In genomic region chr5:107026098-107026497, GRCh38 we compare ENCODE assay signal across 20 cellular contexts.
A peak's percentile ranks its signal among the peaks of the same experiment; 100 is the strongest.
DNase-seq lines count a peak whose midpoint lies in the region; ATAC-seq, FAIRE-seq and TF ChIP-seq lines count a peak whose summit lies in the region.
"Had no signal": no experiment of that assay in that cellular context is flagged by ENCODE, and none has a peak within 500 bp of the region (broad histone marks: within the 10 kb centered on the region; RNA-seq: fewer than 3 reads in every experiment).

No MANE protein-coding gene starts in this region.

- no peak for TF ChIP-seq CTCF in epithelial cell of esophagus (IDR thresholded peaks at IDR 0.05; ENCODE audit: insufficient read depth, low read depth, low read length, missing control alignments)
- no peak for TF ChIP-seq CTCF in CD8-positive, alpha-beta T cell (IDR thresholded peaks at IDR 0.05)

- no peak overlapping the region for H3K4me3 Mint-ChIP-seq in CD8-positive, alpha-beta T cell

- no peaks in the 10 kb centered on the region for H3K27me3 Mint-ChIP-seq in CD8-positive, alpha-beta T cell (ENCODE audit: low read depth)

- H3K27ac ChIP-seq in HUES6 (ENCODE audit: low read depth, low read length) (0 out of 2 replicates have a peak overlapping the region, but pooled peaks have one; percentile 8), iPS-20b (ENCODE audit: low read length) (no peak overlapping the region)
- H3K27ac ChIP-seq in CD8-positive, alpha-beta T cell (ENCODE audit: low read depth, low read length): no peak overlapping the region
- H3K27ac ChIP-seq: KMS-11, PC-9, SJCRH30 had no signal

- no peaks in the 10 kb centered on the region for H3K36me3 Mint-ChIP-seq in CD8-positive, alpha-beta T cell

- H3K27me3 ChIP-seq in HUES6 (ENCODE audit: control insufficient read depth, insufficient read depth, low read length) (no peaks in the 10 kb centered on the region), iPS-20b (ENCODE audit: insufficient read depth, low read length) (no peaks in the 10 kb centered on the region)
- no peaks in the 10 kb centered on the region for H3K27me3 ChIP-seq in CD8-positive, alpha-beta T cell (ENCODE audit: insufficient read depth, low read length)
- H3K27me3 ChIP-seq: SJCRH30 had no signal

- H3K36me3 ChIP-seq in HUES6 (ENCODE audit: control insufficient read depth, insufficient read depth, low read length): no peaks in the 10 kb centered on the region
- no peaks in the 10 kb centered on the region for H3K36me3 ChIP-seq in iPS-20b (ENCODE audit: insufficient read depth, low read depth, low read length)
- no peaks in the 10 kb centered on the region for H3K36me3 ChIP-seq in CD8-positive, alpha-beta T cell (ENCODE audit: insufficient read depth, low read length)
- H3K36me3 ChIP-seq: SJCRH30 had no signal

- FAIRE-seq in H54 (lab: Jason Lieb, UNC): peak; percentile 23
- FAIRE-seq: GM19239, HTR-8/SVneo had no signal

- H3K9me3 ChIP-seq in HUES6 (ENCODE audit: control insufficient read depth, insufficient read depth, low read depth, low read length) (no peaks in the 10 kb centered on the region), iPS-20b (ENCODE audit: insufficient read depth, low read depth, low read length) (no peaks in the 10 kb centered on the region)
- no peaks in the 10 kb centered on the region for H3K9me3 ChIP-seq in CD8-positive, alpha-beta T cell (ENCODE audit: low read length)
- H3K9me3 ChIP-seq: SJCRH30 had no signal

- POLR2A ChIA-PET in CD8-positive, alpha-beta T cell (lab: Charles Lee): no interaction called here

- no peak for ATAC-seq in CD8-positive, alpha-beta T cell
- no peak for ATAC-seq in GM21717 (IDR thresholded peaks at IDR 0.05; ENCODE audit: unreplicated experiment)
- ATAC-seq in HG02571 (IDR thresholded peaks at IDR 0.05; ENCODE audit: unreplicated experiment): no peak
- ATAC-seq: HCT116 had no signal

- H3K4me1 Mint-ChIP-seq in CD8-positive, alpha-beta T cell (ENCODE audit: low read depth): no peaks in the 10 kb centered on the region

- H3K9ac ChIP-seq in HUES6 (ENCODE audit: low read length) (no peak overlapping the region), iPS-20b (ENCODE audit: low read depth, low read length) (no peak overlapping the region)
- H3K9ac ChIP-seq: KMS-11 had no signal

- peaks cover 2% of the 10 kb centered on the region for H3K9me3 Mint-ChIP-seq in CD8-positive, alpha-beta T cell

- CTCF ChIA-PET in CD8-positive, alpha-beta T cell (lab: Charles Lee): no interaction called here

- H3K4me3 ChIP-seq in HUES6 (ENCODE audit: low read depth, low read length) (no peak overlapping the region), epithelial cell of esophagus (ENCODE audit: low read length) (no peak overlapping the region), iPS-20b (ENCODE audit: low read length) (peak overlapping the region; percentile 39; the same call in 1 of the 2 replicates)
- H3K4me3 ChIP-seq in CD8-positive, alpha-beta T cell (ENCODE audit: low read depth, low read length): no peak overlapping the region
- H3K4me3 ChIP-seq: PC-9, SJCRH30 had no signal

- DNase-seq in H54 (ENCODE audit: insufficient read length, low spot score) (no peak), epithelial cell of esophagus (ENCODE audit: low read depth) (peak; percentile 21), KG1 (lab: John Stamatoyannopoulos, UW) (no peak)
- DNase-seq in CD8-positive, alpha-beta T cell: no peak
- DNase-seq: DMS53, NCI-H1048, NCI-H1694, NCI-H2107, NCI-H774, PC-9, SJCRH30, SW 1271 had no signal

- intact Hi-C loops in CD8-positive, alpha-beta T cell (cut with DNase I, micrococcal nuclease): no loop called here

- H3K27ac Mint-ChIP-seq in CD8-positive, alpha-beta T cell: no peak overlapping the region

- TF ChIP-seq POLR2A in H54 (IDR thresholded peaks at IDR 0.05; ENCODE audit: low read depth, low read length): no peak

- peaks cover 13% of the 10 kb centered on the region for H3K4me1 ChIP-seq in HUES6 (ENCODE audit: control insufficient read depth, insufficient read depth, low read length)
- peaks cover 16% of the 10 kb centered on the region; the same call in 1 of the 2 replicates for H3K4me1 ChIP-seq in iPS-20b (ENCODE audit: insufficient read depth, low read length)
- no peaks in the 10 kb centered on the region for H3K4me1 ChIP-seq in CD8-positive, alpha-beta T cell (ENCODE audit: insufficient read depth, low read length)
- H3K4me1 ChIP-seq: SJCRH30 had no signal
